8 cellular contexts compared by ENCODE assay signal in genomic region chr12:122964439-122965257, GRCh38. TPM values are rescaled to one million over a fixed set of nuclear protein-coding genes. Genes with fewer than 3 reads are reported as not detected.
DNase-seq lines count a peak whose midpoint lies in the region; ATAC-seq lines count a peak whose summit lies in the region.

No MANE protein-coding gene starts in this region.

- no peak overlapping the region for H3K27ac Mint-ChIP-seq in activated T-helper 2 cell treated with anti-CD3 and anti-CD28 coated beads, Interferon-gamma antibody, Interleukin-2, Interleukin-4, amounts not matched to agents 10 μg/mL and 5 μg/mL and 100 μg/mL, durations not matched to agents 14 hours and 24 hours and 36 hours
- H3K27ac Mint-ChIP-seq in naive B cell, result peak overlapping the region in 1 of 6 donors; percentile 37

- DNase-seq in COLO668 (lab: John Stamatoyannopoulos, UW; ENCODE audit: unreplicated experiment) (peak; percentile 57), naive B cell (no peak), ureter (ENCODE audit: low spot score) (no peak)
- DNase-seq in activated T-helper 2 cell treated with anti-CD3 and anti-CD28 coated beads, Interferon-gamma antibody, Interleukin-2, Interleukin-4, amounts not matched to agents 10 μg/mL and 5 μg/mL and 100 μg/mL, durations not matched to agents 14 hours and 24 hours and 36 hours (ENCODE audit: low spot score), result no peak
- no peak for DNase-seq in activated CD8-positive, alpha-beta memory T cell treated with anti-CD3 and anti-CD28 coated beads, Interleukin-2, amount 50 U/mL, for 48 hours

- ATAC-seq in naive B cell (ENCODE audit: low read depth in 2 of 2), result no peak
- no peak for ATAC-seq in HG03108 (IDR thresholded peaks at IDR 0.05; ENCODE audit: unreplicated experiment)
- no peak for ATAC-seq in GM19397 (IDR thresholded peaks at IDR 0.05; ENCODE audit: unreplicated experiment)

- peak overlapping the region; percentile 94 for H3K4me3 ChIP-seq in ACC112 (ENCODE audit: low read depth, low read length)

- H3K4me1 Mint-ChIP-seq in activated T-helper 2 cell treated with anti-CD3 and anti-CD28 coated beads, Interferon-gamma antibody, Interleukin-2, Interleukin-4, amounts not matched to agents 10 μg/mL and 5 μg/mL and 100 μg/mL, durations not matched to agents 14 hours and 24 hours and 36 hours (ENCODE audit: low read depth), result peaks cover 4% of the 10 kb centered on the region
- H3K4me1 Mint-ChIP-seq in naive B cell, result peaks cover 5 to 10% (median 6%) of the 10 kb centered on the region in 3 donors

- no peaks in the 10 kb centered on the region for H3K36me3 ChIP-seq in ACC112 (ENCODE audit: insufficient read depth, low read length)

- peak overlapping the region; percentile 74 for H3K4me3 Mint-ChIP-seq in activated T-helper 2 cell treated with anti-CD3 and anti-CD28 coated beads, Interferon-gamma antibody, Interleukin-2, Interleukin-4, amounts not matched to agents 10 μg/mL and 5 μg/mL and 100 μg/mL, durations not matched to agents 14 hours and 24 hours and 36 hours (ENCODE audit: low read depth)
- peak overlapping the region; percentile 21 to 79 (median 52) for H3K4me3 Mint-ChIP-seq in naive B cell

- no peaks in the 10 kb centered on the region for H3K27me3 ChIP-seq in ACC112 (ENCODE audit: insufficient read depth, low read length)

- no peaks in the 10 kb centered on the region for H3K36me3 Mint-ChIP-seq in activated T-helper 2 cell treated with anti-CD3 and anti-CD28 coated beads, Interferon-gamma antibody, Interleukin-2, Interleukin-4, amounts not matched to agents 10 μg/mL and 5 μg/mL and 100 μg/mL, durations not matched to agents 14 hours and 24 hours and 36 hours (ENCODE audit: low read depth)
- H3K36me3 Mint-ChIP-seq in naive B cell, result no peaks in the 10 kb centered on the region

- H3K27ac ChIP-seq in ACC112 (ENCODE audit: low read depth, low read length), result no peak overlapping the region

- peaks cover 8% of the 10 kb centered on the region for H3K79me2 ChIP-seq in ACC112 (ENCODE audit: control insufficient read depth, insufficient read depth, low read length, unreplicated experiment)

- no peaks in the 10 kb centered on the region for H3K27me3 Mint-ChIP-seq in activated T-helper 2 cell treated with anti-CD3 and anti-CD28 coated beads, Interferon-gamma antibody, Interleukin-2, Interleukin-4, amounts not matched to agents 10 μg/mL and 5 μg/mL and 100 μg/mL, durations not matched to agents 14 hours and 24 hours and 36 hours (ENCODE audit: low read depth)
- H3K27me3 Mint-ChIP-seq in naive B cell, result no peaks in the 10 kb centered on the region

- H3K4me1 ChIP-seq in ACC112 (ENCODE audit: control insufficient read depth, insufficient read depth, low read length, unreplicated experiment), result peaks cover 19% of the 10 kb centered on the region

- H3K9me3 Mint-ChIP-seq in activated T-helper 2 cell treated with anti-CD3 and anti-CD28 coated beads, Interferon-gamma antibody, Interleukin-2, Interleukin-4, amounts not matched to agents 10 μg/mL and 5 μg/mL and 100 μg/mL, durations not matched to agents 14 hours and 24 hours and 36 hours, result no peaks in the 10 kb centered on the region
- H3K9me3 Mint-ChIP-seq in naive B cell, result no peaks in the 10 kb centered on the region

- no peak overlapping the region for H2AFZ ChIP-seq in ACC112 (ENCODE audit: low read length, unreplicated experiment)

- intact Hi-C loops in activated T-helper 2 cell treated with anti-CD3 and anti-CD28 coated beads, Interferon-gamma antibody, Interleukin-2, Interleukin-4, amounts not matched to agents 10 μg/mL and 5 μg/mL and 100 μg/mL, durations not matched to agents 14 hours and 24 hours and 36 hours (cut with micrococcal nuclease), result no loop called here

RNA-seq across cellular contexts. Expression of gene ABCB9, which starts 1.6 kb away (rescaled TPM):
- 4.4 and 5.4 TPM in 2 replicates for total RNA-seq in activated T-helper 2 cell treated with anti-CD3 and anti-CD28 coated beads, Interferon-gamma antibody, Interleukin-2, Interleukin-4, amounts not matched to agents 10 μg/mL and 5 μg/mL and 100 μg/mL, durations not matched to agents 14 hours and 24 hours and 36 hours
- under 1 TPM in 5 of 6 donors, not detected in 1; 0.18 to 0.59 (median 0.31) TPM for polyA plus RNA-seq in naive B cell (ENCODE audit: low read depth in 6 of 6)
- 7.2 TPM for total RNA-seq in ureter

RNA-seq across cellular contexts. Expression of gene OGFOD2, which starts 10.4 kb away (rescaled TPM):
- 20.3 and 21.3 TPM in 2 replicates for total RNA-seq in activated T-helper 2 cell treated with anti-CD3 and anti-CD28 coated beads, Interferon-gamma antibody, Interleukin-2, Interleukin-4, amounts not matched to agents 10 μg/mL and 5 μg/mL and 100 μg/mL, durations not matched to agents 14 hours and 24 hours and 36 hours
- 10 to 100 TPM in 5 of 6 donors, 1 to 10 TPM in 1; 9.4 to 20.4 (median 14.2) TPM for polyA plus RNA-seq in naive B cell (ENCODE audit: low read depth in 6 of 6)
- 24.5 TPM for total RNA-seq in ureter

RNA-seq across cellular contexts. Expression of gene ARL6IP4, which starts 15.8 kb away (rescaled TPM):
- total RNA-seq in activated T-helper 2 cell treated with anti-CD3 and anti-CD28 coated beads, Interferon-gamma antibody, Interleukin-2, Interleukin-4, amounts not matched to agents 10 μg/mL and 5 μg/mL and 100 μg/mL, durations not matched to agents 14 hours and 24 hours and 36 hours, result 161 and 168 TPM in 2 replicates
- polyA plus RNA-seq in naive B cell (ENCODE audit: low read depth in 6 of 6), result 100 to 1,000 TPM; 132 to 202 (median 187) TPM
- 130 TPM for total RNA-seq in ureter
